In genomic region chr17:63600569-63601438, GRCh38 we compare ENCODE assay signal across 1 cellular context.
TF ChIP-seq lines count a peak whose summit lies in the region.

Gene TACO1 (plus strand): TSS chr17:63600895. CDS start chr17:63601084, 189 bp downstream.

TF ChIP-seq in HepG2, 621 proteins besides CTCF, POLR2A, EP300 and RAD21 (continued from another document and continues in another):
- peak; percentile 96 for TF ChIP-seq THAP11 (CRISPR knock-in tag; IDR thresholded peaks at IDR 0.05)
- TF ChIP-seq ZNF609 (CRISPR knock-in tag; IDR thresholded peaks at IDR 0.05; ENCODE audit: borderline replicate concordance), result peak; percentile 73
- peak; percentile 96 for TF ChIP-seq HOXA3 (CRISPR knock-in tag; IDR thresholded peaks at IDR 0.05)
- TF ChIP-seq SMAD9 (CRISPR knock-in tag; IDR thresholded peaks at IDR 0.05), result peak; percentile 91
- peak; percentile 73 for TF ChIP-seq DRAP1 (CRISPR knock-in tag; IDR thresholded peaks at IDR 0.05)
- no peak; the same call in 1 of the 2 replicates for TF ChIP-seq PRMT3 (CRISPR knock-in tag; IDR thresholded peaks at IDR 0.05; ENCODE audit: borderline replicate concordance, low read depth)
- TF ChIP-seq IKZF4 (CRISPR knock-in tag; IDR thresholded peaks at IDR 0.05; ENCODE audit: borderline replicate concordance, low read depth, not compliant biosample characterization), result peak; percentile 92
- no peak for TF ChIP-seq ZBTB46 (CRISPR knock-in tag; IDR thresholded peaks at IDR 0.05; ENCODE audit: borderline replicate concordance)
- no peak for TF ChIP-seq IRF1 (CRISPR knock-in tag; IDR thresholded peaks at IDR 0.05; ENCODE audit: low read depth)
- 0 out of 2 replicates have a peak, but pooled peaks have one; percentile 21 for TF ChIP-seq LCORL (IDR thresholded peaks at IDR 0.05)
- peak; percentile 82 for TF ChIP-seq LCORL (CRISPR knock-in tag; IDR thresholded peaks at IDR 0.05)
- TF ChIP-seq MAZ (IDR thresholded peaks at IDR 0.05; ENCODE audit: borderline replicate concordance, low read depth, low read length), result peak; percentile 84
- TF ChIP-seq MAZ (CRISPR knock-in tag; IDR thresholded peaks at IDR 0.05; ENCODE audit: low read depth), result peak; percentile 92
- peak; percentile 66; the same call in 1 of the 2 replicates for TF ChIP-seq POGK (CRISPR knock-in tag; conservative IDR thresholded peaks at IDR 0.05)
- TF ChIP-seq FOXM1 (CRISPR knock-in tag; IDR thresholded peaks at IDR 0.05), result no peak; the same call in 1 of the 2 replicates
- peak; percentile 83 for TF ChIP-seq ZNF317 (CRISPR knock-in tag; IDR thresholded peaks at IDR 0.05)
- peak; percentile 81; the same call in 1 of the 2 replicates for TF ChIP-seq ZBTB39 (CRISPR knock-in tag; IDR thresholded peaks at IDR 0.05)
- TF ChIP-seq ZNF768 (CRISPR knock-in tag; IDR thresholded peaks at IDR 0.05), result peak; percentile 89
- peak; percentile 87; the same call in 1 of the 2 replicates for TF ChIP-seq AFF4 (CRISPR knock-in tag; IDR thresholded peaks at IDR 0.05)
- peak; percentile 95 for TF ChIP-seq SAFB2 (CRISPR knock-in tag; IDR thresholded peaks at IDR 0.05; ENCODE audit: borderline replicate concordance, low read depth)
- TF ChIP-seq MYPOP (CRISPR knock-in tag; IDR thresholded peaks at IDR 0.05), result peak; percentile 89
- TF ChIP-seq SP2 (CRISPR knock-in tag; IDR thresholded peaks at IDR 0.05), result peak; percentile 73
- TF ChIP-seq ZNF24 (IDR thresholded peaks at IDR 0.05), result peak; percentile 48; the same call in 1 of the 2 replicates
- 0 out of 2 replicates have a peak, but pooled peaks have one; percentile 67 for TF ChIP-seq ZNF510 (CRISPR knock-in tag; IDR thresholded peaks at IDR 0.05; ENCODE audit: low read depth)
- TF ChIP-seq ZNF761 (CRISPR knock-in tag; conservative IDR thresholded peaks at IDR 0.05), result peak; percentile 84; the same call in 1 of the 2 replicates
- no peak for TF ChIP-seq NBN (conservative IDR thresholded peaks at IDR 0.05)
- TF ChIP-seq ZNF552 (CRISPR knock-in tag; IDR thresholded peaks at IDR 0.05; ENCODE audit: borderline replicate concordance), result peak; percentile 94; the same call in 1 of the 2 replicates
- no peak; the same call in 1 of the 2 replicates for TF ChIP-seq ZNF746 (CRISPR knock-in tag; IDR thresholded peaks at IDR 0.05)
- TF ChIP-seq SNAI1 (CRISPR knock-in tag; IDR thresholded peaks at IDR 0.05; ENCODE audit: borderline replicate concordance), result peak; percentile 82; the same call in 1 of the 2 replicates
- no peak for TF ChIP-seq NR1H2 (CRISPR knock-in tag; IDR thresholded peaks at IDR 0.05; ENCODE audit: borderline replicate concordance, low read depth)
- TF ChIP-seq MXD3 (CRISPR knock-in tag; IDR thresholded peaks at IDR 0.05), result peak; percentile 97
- TF ChIP-seq PHF8 (CRISPR knock-in tag; IDR thresholded peaks at IDR 0.05), result peak; percentile 98
